Comparison of ENCODE assay signal across 1 cellular context in the genomic region with DNA sequence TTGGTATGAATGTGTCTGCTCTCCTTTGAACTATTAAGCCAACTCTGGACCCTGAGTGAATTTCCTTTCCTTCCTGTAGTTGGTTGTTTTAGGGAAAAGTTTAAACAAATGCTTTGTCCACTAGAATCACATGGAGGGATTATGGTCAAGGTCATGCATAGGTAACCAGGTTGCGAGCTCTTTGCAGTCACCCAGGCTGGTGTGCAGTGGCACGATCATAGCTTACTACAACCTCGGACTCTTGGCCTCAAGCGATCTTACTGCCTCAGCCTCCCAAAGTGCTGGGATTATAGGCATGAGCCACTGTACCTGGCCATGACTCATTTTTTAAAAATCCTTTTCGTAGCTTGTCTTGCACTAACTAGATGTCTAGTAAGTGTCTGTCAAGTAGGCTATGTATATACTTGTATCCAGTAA.
TF ChIP-seq lines count a peak whose summit lies in the region.

No MANE protein-coding gene starts in this region.

TF ChIP-seq in HepG2, 621 proteins besides CTCF, POLR2A, EP300 and RAD21 (continued from another document and continues in another):
- TF ChIP-seq, protein P1, sequence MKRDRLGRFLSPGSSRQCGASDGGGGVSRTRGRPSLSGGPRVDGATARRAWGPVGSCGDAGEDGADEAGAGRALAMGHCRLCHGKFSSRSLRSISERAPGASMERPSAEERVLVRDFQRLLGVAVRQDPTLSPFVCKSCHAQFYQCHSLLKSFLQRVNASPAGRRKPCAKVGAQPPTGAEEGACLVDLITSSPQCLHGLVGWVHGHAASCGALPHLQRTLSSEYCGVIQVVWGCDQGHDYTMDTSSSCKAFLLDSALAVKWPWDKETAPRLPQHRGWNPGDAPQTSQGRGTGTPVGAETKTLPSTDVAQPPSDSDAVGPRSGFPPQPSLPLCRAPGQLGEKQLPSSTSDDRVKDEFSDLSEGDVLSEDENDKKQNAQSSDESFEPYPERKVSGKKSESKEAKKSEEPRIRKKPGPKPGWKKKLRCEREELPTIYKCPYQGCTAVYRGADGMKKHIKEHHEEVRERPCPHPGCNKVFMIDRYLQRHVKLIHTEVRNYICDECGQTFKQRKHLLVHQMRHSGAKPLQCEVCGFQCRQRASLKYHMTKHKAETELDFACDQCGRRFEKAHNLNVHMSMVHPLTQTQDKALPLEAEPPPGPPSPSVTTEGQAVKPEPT (CRISPR knock-in tag; IDR thresholded peaks at IDR 0.05; ENCODE audit: low read depth) = no peak
- no peak for TF ChIP-seq TBP (CRISPR knock-in tag; IDR thresholded peaks at IDR 0.05)
- TF ChIP-seq SMC3 (IDR thresholded peaks at IDR 0.05; ENCODE audit: low read length) = no peak
- TF ChIP-seq ZNF142 (CRISPR knock-in tag; IDR thresholded peaks at IDR 0.05) = no peak
- no peak for TF ChIP-seq SETDB1 (CRISPR knock-in tag; IDR thresholded peaks at IDR 0.05; ENCODE audit: borderline replicate concordance)
- TF ChIP-seq ZNF383 (CRISPR knock-in tag; IDR thresholded peaks at IDR 0.05; ENCODE audit: borderline replicate concordance) = no peak
- TF ChIP-seq TAF15 (IDR thresholded peaks at IDR 0.05; ENCODE audit: low read depth, low read length, poor library complexity, severe bottlenecking) = no peak
- TF ChIP-seq, protein P2, sequence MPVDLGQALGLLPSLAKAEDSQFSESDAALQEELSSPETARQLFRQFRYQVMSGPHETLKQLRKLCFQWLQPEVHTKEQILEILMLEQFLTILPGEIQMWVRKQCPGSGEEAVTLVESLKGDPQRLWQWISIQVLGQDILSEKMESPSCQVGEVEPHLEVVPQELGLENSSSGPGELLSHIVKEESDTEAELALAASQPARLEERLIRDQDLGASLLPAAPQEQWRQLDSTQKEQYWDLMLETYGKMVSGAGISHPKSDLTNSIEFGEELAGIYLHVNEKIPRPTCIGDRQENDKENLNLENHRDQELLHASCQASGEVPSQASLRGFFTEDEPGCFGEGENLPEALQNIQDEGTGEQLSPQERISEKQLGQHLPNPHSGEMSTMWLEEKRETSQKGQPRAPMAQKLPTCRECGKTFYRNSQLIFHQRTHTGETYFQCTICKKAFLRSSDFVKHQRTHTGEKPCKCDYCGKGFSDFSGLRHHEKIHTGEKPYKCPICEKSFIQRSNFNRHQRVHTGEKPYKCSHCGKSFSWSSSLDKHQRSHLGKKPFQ (CRISPR knock-in tag; IDR thresholded peaks at IDR 0.05; ENCODE audit: insufficient replicate concordance) = peak; percentile 86
- no peak for TF ChIP-seq SP1 (IDR thresholded peaks at IDR 0.05)
- no peak for TF ChIP-seq SP1 (CRISPR knock-in tag; IDR thresholded peaks at IDR 0.05)
- TF ChIP-seq ZZZ3 (CRISPR knock-in tag; IDR thresholded peaks at IDR 0.05; ENCODE audit: borderline replicate concordance) = no peak
- TF ChIP-seq REXO4 (CRISPR knock-in tag; IDR thresholded peaks at IDR 0.05; ENCODE audit: borderline replicate concordance) = no peak
- TF ChIP-seq ZNF333 (CRISPR knock-in tag; IDR thresholded peaks at IDR 0.05; ENCODE audit: borderline replicate concordance) = no peak
- no peak for TF ChIP-seq IKZF1 (IDR thresholded peaks at IDR 0.05)
- TF ChIP-seq YEATS4 (CRISPR knock-in tag; IDR thresholded peaks at IDR 0.05; ENCODE audit: borderline replicate concordance) = no peak; the same call in 1 of the 2 replicates
- TF ChIP-seq KDM3A (CRISPR knock-in tag; IDR thresholded peaks at IDR 0.05; ENCODE audit: low read depth) = no peak
- TF ChIP-seq, protein P3, sequence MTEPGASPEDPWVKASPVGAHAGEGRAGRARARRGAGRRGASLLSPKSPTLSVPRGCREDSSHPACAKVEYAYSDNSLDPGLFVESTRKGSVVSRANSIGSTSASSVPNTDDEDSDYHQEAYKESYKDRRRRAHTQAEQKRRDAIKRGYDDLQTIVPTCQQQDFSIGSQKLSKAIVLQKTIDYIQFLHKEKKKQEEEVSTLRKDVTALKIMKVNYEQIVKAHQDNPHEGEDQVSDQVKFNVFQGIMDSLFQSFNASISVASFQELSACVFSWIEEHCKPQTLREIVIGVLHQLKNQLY (CRISPR knock-in tag; IDR thresholded peaks at IDR 0.05) = peak; percentile 89
- no peak for TF ChIP-seq HOXA5 (CRISPR knock-in tag; IDR thresholded peaks at IDR 0.05)
- no peak for TF ChIP-seq IKZF4 (CRISPR knock-in tag; IDR thresholded peaks at IDR 0.05; ENCODE audit: borderline replicate concordance, low read depth, not compliant biosample characterization)
- no peak for TF ChIP-seq KLF13 (CRISPR knock-in tag; IDR thresholded peaks at IDR 0.05)
- no peak for TF ChIP-seq RNF219 (CRISPR knock-in tag; IDR thresholded peaks at IDR 0.05)
- no peak for TF ChIP-seq FIP1L1 (IDR thresholded peaks at IDR 0.05; ENCODE audit: borderline replicate concordance, insufficient read depth, low read depth, low read length)
- peak; percentile 100 for TF ChIP-seq SALL1 (CRISPR knock-in tag; IDR thresholded peaks at IDR 0.05)
- no peak for TF ChIP-seq ZNF17 (CRISPR knock-in tag; IDR thresholded peaks at IDR 0.05)
- no peak for TF ChIP-seq MAFG (CRISPR knock-in tag; IDR thresholded peaks at IDR 0.05)
- no peak for TF ChIP-seq ZMAT5 (CRISPR knock-in tag; IDR thresholded peaks at IDR 0.05; ENCODE audit: borderline replicate concordance, low read depth)
- TF ChIP-seq GTF2F1 (IDR thresholded peaks at IDR 0.05; ENCODE audit: low read length) = no peak
- TF ChIP-seq ZNF570 (CRISPR knock-in tag; IDR thresholded peaks at IDR 0.05; ENCODE audit: borderline replicate concordance) = no peak
- TF ChIP-seq, protein P4, sequence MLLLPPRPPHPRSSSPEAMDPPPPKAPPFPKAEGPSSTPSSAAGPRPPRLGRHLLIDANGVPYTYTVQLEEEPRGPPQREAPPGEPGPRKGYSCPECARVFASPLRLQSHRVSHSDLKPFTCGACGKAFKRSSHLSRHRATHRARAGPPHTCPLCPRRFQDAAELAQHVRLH (CRISPR knock-in tag; IDR thresholded peaks at IDR 0.05; ENCODE audit: borderline replicate concordance, low read depth) = peak; percentile 72; the same call in 1 of the 2 replicates
- TF ChIP-seq, protein P5, sequence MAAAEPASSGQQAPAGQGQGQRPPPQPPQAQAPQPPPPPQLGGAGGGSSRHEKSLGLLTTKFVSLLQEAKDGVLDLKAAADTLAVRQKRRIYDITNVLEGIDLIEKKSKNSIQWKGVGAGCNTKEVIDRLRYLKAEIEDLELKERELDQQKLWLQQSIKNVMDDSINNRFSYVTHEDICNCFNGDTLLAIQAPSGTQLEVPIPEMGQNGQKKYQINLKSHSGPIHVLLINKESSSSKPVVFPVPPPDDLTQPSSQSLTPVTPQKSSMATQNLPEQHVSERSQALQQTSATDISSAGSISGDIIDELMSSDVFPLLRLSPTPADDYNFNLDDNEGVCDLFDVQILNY (CRISPR knock-in tag; conservative IDR thresholded peaks at IDR 0.05) = no peak
- peak; percentile 78 for TF ChIP-seq ZBTB38 (CRISPR knock-in tag; IDR thresholded peaks at IDR 0.05)
- no peak for TF ChIP-seq ZFY (CRISPR knock-in tag; IDR thresholded peaks at IDR 0.05)
- no peak for TF ChIP-seq ZNF557 (CRISPR knock-in tag; IDR thresholded peaks at IDR 0.05)
- TF ChIP-seq, protein P6, sequence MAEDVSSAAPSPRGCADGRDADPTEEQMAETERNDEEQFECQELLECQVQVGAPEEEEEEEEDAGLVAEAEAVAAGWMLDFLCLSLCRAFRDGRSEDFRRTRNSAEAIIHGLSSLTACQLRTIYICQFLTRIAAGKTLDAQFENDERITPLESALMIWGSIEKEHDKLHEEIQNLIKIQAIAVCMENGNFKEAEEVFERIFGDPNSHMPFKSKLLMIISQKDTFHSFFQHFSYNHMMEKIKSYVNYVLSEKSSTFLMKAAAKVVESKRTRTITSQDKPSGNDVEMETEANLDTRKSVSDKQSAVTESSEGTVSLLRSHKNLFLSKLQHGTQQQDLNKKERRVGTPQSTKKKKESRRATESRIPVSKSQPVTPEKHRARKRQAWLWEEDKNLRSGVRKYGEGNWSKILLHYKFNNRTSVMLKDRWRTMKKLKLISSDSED (CRISPR knock-in tag; IDR thresholded peaks at IDR 0.05) = no peak
- no peak for TF ChIP-seq ATF7 (IDR thresholded peaks at IDR 0.05)
- TF ChIP-seq ATF7 (CRISPR knock-in tag; IDR thresholded peaks at IDR 0.05) = no peak; the same call in 1 of the 2 replicates
- peak; percentile 63; the same call in 1 of the 2 replicates for TF ChIP-seq ZNF749 (CRISPR knock-in tag; IDR thresholded peaks at IDR 0.05; ENCODE audit: borderline replicate concordance)
- TF ChIP-seq THAP9 (CRISPR knock-in tag; IDR thresholded peaks at IDR 0.05; ENCODE audit: borderline replicate concordance) = no peak
- TF ChIP-seq, protein P7, sequence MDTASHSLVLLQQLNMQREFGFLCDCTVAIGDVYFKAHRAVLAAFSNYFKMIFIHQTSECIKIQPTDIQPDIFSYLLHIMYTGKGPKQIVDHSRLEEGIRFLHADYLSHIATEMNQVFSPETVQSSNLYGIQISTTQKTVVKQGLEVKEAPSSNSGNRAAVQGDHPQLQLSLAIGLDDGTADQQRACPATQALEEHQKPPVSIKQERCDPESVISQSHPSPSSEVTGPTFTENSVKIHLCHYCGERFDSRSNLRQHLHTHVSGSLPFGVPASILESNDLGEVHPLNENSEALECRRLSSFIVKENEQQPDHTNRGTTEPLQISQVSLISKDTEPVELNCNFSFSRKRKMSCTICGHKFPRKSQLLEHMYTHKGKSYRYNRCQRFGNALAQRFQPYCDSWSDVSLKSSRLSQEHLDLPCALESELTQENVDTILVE (CRISPR knock-in tag; IDR thresholded peaks at IDR 0.05) = peak; percentile 50; the same call in 1 of the 2 replicates
